ENCODE assay signal across 1 cellular context in the genomic region with DNA sequence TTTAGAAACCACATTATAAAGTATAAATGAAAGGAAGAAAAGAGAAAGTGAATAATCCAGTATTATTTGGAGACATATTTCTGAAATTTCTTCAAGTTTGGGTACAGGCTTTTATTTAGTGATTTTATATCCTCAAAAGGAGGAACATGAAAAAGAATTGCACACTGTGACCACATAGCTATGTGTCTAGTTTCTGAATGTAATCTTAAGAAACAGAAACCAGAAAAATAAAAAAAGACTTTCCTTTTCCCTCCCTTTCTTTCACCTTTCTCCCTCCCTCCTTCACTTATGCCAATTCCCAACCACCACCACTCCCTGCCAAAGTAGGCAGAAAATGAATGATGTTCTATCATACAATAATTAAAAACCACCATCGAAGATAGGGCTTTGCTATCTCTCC.
TF ChIP-seq lines count a peak whose summit lies in the region.

No MANE protein-coding gene starts in this region.

TF ChIP-seq in GM23338, 12 proteins besides CTCF, POLR2A, EP300 and RAD21 (continued from another document):
- TF ChIP-seq, protein P1, sequence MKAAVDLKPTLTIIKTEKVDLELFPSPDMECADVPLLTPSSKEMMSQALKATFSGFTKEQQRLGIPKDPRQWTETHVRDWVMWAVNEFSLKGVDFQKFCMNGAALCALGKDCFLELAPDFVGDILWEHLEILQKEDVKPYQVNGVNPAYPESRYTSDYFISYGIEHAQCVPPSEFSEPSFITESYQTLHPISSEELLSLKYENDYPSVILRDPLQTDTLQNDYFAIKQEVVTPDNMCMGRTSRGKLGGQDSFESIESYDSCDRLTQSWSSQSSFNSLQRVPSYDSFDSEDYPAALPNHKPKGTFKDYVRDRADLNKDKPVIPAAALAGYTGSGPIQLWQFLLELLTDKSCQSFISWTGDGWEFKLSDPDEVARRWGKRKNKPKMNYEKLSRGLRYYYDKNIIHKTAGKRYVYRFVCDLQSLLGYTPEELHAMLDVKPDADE (IDR thresholded peaks at IDR 0.05) = no peak
- no peak for TF ChIP-seq EZH2 (IDR thresholded peaks at IDR 0.05; ENCODE audit: low read depth, unreplicated experiment)
- TF ChIP-seq ZNF114 (CRISPR knock-in tag; IDR thresholded peaks at IDR 0.05) = no peak
- TF ChIP-seq NANOG (IDR thresholded peaks at IDR 0.05; ENCODE audit: borderline replicate concordance) = no peak
- TF ChIP-seq JUNB (IDR thresholded peaks at IDR 0.05; ENCODE audit: unreplicated experiment) = no peak
- TF ChIP-seq CREB1 (CRISPR knock-in tag; IDR thresholded peaks at IDR 0.05; ENCODE audit: low read depth) = no peak
- TF ChIP-seq POLR2AphosphoS5 (IDR thresholded peaks at IDR 0.05; ENCODE audit: low read depth) = no peak
- TF ChIP-seq ZNF331 (CRISPR knock-in tag; IDR thresholded peaks at IDR 0.05; ENCODE audit: low read depth) = no peak
- no peak for TF ChIP-seq STAT1 (IDR thresholded peaks at IDR 0.05; ENCODE audit: unreplicated experiment)
- TF ChIP-seq, protein P2, sequence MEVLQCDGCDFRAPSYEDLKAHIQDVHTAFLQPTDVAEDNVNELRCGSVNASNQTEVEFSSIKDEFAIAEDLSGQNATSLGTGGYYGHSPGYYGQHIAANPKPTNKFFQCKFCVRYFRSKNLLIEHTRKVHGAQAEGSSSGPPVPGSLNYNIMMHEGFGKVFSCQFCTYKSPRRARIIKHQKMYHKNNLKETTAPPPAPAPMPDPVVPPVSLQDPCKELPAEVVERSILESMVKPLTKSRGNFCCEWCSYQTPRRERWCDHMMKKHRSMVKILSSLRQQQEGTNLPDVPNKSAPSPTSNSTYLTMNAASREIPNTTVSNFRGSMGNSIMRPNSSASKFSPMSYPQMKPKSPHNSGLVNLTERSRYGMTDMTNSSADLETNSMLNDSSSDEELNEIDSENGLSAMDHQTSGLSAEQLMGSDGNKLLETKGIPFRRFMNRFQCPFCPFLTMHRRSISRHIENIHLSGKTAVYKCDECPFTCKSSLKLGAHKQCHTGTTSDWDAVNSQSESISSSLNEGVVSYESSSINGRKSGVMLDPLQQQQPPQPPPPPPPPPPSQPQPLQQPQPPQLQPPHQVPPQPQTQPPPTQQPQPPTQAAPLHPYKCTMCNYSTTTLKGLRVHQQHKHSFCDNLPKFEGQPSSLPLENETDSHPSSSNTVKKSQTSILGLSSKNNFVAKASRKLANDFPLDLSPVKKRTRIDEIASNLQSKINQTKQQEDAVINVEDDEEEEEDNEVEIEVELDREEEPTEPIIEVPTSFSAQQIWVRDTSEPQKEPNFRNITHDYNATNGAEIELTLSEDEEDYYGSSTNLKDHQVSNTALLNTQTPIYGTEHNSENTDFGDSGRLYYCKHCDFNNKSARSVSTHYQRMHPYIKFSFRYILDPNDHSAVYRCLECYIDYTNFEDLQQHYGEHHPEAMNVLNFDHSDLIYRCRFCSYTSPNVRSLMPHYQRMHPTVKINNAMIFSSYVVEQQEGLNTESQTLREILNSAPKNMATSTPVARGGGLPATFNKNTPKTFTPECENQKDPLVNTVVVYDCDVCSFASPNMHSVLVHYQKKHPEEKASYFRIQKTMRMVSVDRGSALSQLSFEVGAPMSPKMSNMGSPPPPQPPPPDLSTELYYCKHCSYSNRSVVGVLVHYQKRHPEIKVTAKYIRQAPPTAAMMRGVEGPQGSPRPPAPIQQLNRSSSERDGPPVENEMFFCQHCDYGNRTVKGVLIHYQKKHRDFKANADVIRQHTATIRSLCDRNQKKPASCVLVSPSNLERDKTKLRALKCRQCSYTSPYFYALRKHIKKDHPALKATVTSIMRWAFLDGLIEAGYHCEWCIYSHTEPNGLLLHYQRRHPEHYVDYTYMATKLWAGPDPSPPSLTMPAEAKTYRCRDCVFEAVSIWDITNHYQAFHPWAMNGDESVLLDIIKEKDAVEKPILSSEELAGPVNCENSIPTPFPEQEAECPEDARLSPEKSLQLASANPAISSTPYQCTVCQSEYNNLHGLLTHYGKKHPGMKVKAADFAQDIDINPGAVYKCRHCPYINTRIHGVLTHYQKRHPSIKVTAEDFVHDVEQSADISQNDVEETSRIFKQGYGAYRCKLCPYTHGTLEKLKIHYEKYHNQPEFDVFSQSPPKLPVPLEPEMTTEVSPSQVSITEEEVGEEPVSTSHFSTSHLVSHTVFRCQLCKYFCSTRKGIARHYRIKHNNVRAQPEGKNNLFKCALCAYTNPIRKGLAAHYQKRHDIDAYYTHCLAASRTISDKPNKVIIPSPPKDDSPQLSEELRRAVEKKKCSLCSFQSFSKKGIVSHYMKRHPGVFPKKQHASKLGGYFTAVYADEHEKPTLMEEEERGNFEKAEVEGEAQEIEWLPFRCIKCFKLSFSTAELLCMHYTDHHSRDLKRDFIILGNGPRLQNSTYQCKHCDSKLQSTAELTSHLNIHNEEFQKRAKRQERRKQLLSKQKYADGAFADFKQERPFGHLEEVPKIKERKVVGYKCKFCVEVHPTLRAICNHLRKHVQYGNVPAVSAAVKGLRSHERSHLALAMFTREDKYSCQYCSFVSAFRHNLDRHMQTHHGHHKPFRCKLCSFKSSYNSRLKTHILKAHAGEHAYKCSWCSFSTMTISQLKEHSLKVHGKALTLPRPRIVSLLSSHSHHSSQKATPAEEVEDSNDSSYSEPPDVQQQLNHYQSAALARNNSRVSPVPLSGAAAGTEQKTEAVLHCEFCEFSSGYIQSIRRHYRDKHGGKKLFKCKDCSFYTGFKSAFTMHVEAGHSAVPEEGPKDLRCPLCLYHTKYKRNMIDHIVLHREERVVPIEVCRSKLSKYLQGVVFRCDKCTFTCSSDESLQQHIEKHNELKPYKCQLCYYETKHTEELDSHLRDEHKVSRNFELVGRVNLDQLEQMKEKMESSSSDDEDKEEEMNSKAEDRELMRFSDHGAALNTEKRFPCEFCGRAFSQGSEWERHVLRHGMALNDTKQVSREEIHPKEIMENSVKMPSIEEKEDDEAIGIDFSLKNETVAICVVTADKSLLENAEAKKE (CRISPR knock-in tag; IDR thresholded peaks at IDR 0.05) = no peak
